2 cellular contexts compared by ENCODE assay signal in the genomic region with DNA sequence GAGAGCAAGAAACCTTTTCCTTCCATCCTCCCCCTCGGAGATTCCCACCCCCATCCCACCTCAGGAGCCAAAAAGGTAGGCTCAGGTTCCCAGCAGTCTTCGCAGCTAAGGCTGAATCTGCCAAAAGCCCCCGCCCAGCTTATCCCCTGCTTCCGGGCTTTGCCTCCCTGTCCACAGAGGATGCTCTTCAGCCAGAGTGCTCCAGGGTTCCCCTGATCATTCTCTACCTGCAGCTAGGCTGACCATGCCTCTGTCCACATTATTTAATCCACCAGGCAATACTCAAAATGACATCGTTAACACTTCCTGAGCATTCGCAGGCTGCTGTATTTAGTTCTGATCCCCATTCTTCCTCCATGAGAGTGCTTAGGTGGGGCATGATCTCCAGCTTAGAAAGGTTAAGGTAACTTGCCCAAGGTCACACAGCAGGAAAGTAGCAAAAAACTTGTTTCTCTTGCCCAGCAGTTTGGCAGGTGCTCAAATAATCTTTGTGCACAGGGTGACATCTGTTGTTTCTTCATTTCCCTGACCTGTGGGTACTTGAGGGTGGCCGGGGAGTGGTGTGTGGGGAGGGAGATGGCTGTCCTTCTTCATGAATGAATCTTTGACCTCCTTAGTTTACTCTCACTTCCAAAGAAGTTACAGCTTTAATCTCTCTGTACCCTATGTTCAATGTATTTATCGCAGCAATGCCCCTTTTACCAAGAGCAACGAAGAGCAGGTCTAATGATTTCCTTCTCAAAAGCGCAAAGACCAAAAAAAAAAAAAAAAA.
TF ChIP-seq lines count a peak whose summit lies in the region.

No MANE protein-coding gene starts in this region.

TF ChIP-seq in SK-N-SH, 30 proteins besides CTCF, POLR2A, EP300 and RAD21 (continued from another document):
- TF ChIP-seq TAF1 (IDR thresholded peaks at IDR 0.05; ENCODE audit: borderline replicate concordance, low read depth, low read length) (no peak), TCF12 (IDR thresholded peaks at IDR 0.05) (no peak), RFX5 (IDR thresholded peaks at IDR 0.05; ENCODE audit: low read length) (no peak), SIN3A (IDR thresholded peaks at IDR 0.05; ENCODE audit: borderline replicate concordance, low read depth, low read length) (no peak), ELF1 (IDR thresholded peaks at IDR 0.05) (no peak), POLR2AphosphoS5 (IDR thresholded peaks at IDR 0.05; ENCODE audit: low read depth, low read length) (no peak), SMC3 (IDR thresholded peaks at IDR 0.05; ENCODE audit: low read depth, low read length) (no peak), JUND (IDR thresholded peaks at IDR 0.05) (no peak), RCOR1 (IDR thresholded peaks at IDR 0.05; ENCODE audit: low read length) (no peak), MXI1 (IDR thresholded peaks at IDR 0.05; ENCODE audit: low read depth, low read length) (no peak), EZH2phosphoT487 (IDR thresholded peaks at IDR 0.05; ENCODE audit: borderline replicate concordance, low read depth) (no peak), GABPA (IDR thresholded peaks at IDR 0.05; ENCODE audit: low read depth) (no peak), FOXJ3 (CRISPR knock-in tag; IDR thresholded peaks at IDR 0.05) (no peak)
- TF ChIP-seq, protein P1, sequence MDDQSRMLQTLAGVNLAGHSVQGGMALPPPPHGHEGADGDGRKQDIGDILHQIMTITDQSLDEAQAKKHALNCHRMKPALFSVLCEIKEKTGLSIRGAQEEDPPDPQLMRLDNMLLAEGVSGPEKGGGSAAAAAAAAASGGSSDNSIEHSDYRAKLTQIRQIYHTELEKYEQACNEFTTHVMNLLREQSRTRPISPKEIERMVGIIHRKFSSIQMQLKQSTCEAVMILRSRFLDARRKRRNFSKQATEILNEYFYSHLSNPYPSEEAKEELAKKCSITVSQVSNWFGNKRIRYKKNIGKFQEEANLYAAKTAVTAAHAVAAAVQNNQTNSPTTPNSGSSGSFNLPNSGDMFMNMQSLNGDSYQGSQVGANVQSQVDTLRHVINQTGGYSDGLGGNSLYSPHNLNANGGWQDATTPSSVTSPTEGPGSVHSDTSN (IDR thresholded peaks at IDR 0.05), result no peak
- TF ChIP-seq, protein P2, sequence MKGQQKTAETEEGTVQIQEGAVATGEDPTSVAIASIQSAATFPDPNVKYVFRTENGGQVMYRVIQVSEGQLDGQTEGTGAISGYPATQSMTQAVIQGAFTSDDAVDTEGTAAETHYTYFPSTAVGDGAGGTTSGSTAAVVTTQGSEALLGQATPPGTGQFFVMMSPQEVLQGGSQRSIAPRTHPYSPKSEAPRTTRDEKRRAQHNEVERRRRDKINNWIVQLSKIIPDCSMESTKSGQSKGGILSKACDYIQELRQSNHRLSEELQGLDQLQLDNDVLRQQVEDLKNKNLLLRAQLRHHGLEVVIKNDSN (IDR thresholded peaks at IDR 0.05; ENCODE audit: borderline replicate concordance, low read depth), result no peak
- TF ChIP-seq, protein P3, sequence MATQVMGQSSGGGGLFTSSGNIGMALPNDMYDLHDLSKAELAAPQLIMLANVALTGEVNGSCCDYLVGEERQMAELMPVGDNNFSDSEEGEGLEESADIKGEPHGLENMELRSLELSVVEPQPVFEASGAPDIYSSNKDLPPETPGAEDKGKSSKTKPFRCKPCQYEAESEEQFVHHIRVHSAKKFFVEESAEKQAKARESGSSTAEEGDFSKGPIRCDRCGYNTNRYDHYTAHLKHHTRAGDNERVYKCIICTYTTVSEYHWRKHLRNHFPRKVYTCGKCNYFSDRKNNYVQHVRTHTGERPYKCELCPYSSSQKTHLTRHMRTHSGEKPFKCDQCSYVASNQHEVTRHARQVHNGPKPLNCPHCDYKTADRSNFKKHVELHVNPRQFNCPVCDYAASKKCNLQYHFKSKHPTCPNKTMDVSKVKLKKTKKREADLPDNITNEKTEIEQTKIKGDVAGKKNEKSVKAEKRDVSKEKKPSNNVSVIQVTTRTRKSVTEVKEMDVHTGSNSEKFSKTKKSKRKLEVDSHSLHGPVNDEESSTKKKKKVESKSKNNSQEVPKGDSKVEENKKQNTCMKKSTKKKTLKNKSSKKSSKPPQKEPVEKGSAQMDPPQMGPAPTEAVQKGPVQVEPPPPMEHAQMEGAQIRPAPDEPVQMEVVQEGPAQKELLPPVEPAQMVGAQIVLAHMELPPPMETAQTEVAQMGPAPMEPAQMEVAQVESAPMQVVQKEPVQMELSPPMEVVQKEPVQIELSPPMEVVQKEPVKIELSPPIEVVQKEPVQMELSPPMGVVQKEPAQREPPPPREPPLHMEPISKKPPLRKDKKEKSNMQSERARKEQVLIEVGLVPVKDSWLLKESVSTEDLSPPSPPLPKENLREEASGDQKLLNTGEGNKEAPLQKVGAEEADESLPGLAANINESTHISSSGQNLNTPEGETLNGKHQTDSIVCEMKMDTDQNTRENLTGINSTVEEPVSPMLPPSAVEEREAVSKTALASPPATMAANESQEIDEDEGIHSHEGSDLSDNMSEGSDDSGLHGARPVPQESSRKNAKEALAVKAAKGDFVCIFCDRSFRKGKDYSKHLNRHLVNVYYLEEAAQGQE (IDR thresholded peaks at IDR 0.05; ENCODE audit: low read depth, low read length), result no peak
TF ChIP-seq in SK-N-SH: peak in this region for 0.

TF ChIP-seq in SK-N-SH treated with all-trans-retinoic acid at 6 μM for 48 hours, 23 proteins besides CTCF, POLR2A, EP300 and RAD21 (continued from another document):
- TF ChIP-seq, protein P4, sequence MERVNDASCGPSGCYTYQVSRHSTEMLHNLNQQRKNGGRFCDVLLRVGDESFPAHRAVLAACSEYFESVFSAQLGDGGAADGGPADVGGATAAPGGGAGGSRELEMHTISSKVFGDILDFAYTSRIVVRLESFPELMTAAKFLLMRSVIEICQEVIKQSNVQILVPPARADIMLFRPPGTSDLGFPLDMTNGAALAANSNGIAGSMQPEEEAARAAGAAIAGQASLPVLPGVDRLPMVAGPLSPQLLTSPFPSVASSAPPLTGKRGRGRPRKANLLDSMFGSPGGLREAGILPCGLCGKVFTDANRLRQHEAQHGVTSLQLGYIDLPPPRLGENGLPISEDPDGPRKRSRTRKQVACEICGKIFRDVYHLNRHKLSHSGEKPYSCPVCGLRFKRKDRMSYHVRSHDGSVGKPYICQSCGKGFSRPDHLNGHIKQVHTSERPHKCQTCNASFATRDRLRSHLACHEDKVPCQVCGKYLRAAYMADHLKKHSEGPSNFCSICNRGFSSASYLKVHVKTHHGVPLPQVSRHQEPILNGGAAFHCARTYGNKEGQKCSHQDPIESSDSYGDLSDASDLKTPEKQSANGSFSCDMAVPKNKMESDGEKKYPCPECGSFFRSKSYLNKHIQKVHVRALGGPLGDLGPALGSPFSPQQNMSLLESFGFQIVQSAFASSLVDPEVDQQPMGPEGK (CRISPR knock-in tag; IDR thresholded peaks at IDR 0.05; ENCODE audit: borderline replicate concordance), result no peak
- TF ChIP-seq ZFP30 (CRISPR knock-in tag; IDR thresholded peaks at IDR 0.05), result no peak
- no peak for TF ChIP-seq TOX (CRISPR knock-in tag; IDR thresholded peaks at IDR 0.05; ENCODE audit: borderline replicate concordance)
- no peak for TF ChIP-seq ESRRG (CRISPR knock-in tag; IDR thresholded peaks at IDR 0.05)
- no peak for TF ChIP-seq ZNF565 (CRISPR knock-in tag; conservative IDR thresholded peaks at IDR 0.05; ENCODE audit: low read depth)
- no peak for TF ChIP-seq ZFP3 (CRISPR knock-in tag; IDR thresholded peaks at IDR 0.05)
- no peak for TF ChIP-seq ISL1 (CRISPR knock-in tag; IDR thresholded peaks at IDR 0.05)
- TF ChIP-seq, protein P5, sequence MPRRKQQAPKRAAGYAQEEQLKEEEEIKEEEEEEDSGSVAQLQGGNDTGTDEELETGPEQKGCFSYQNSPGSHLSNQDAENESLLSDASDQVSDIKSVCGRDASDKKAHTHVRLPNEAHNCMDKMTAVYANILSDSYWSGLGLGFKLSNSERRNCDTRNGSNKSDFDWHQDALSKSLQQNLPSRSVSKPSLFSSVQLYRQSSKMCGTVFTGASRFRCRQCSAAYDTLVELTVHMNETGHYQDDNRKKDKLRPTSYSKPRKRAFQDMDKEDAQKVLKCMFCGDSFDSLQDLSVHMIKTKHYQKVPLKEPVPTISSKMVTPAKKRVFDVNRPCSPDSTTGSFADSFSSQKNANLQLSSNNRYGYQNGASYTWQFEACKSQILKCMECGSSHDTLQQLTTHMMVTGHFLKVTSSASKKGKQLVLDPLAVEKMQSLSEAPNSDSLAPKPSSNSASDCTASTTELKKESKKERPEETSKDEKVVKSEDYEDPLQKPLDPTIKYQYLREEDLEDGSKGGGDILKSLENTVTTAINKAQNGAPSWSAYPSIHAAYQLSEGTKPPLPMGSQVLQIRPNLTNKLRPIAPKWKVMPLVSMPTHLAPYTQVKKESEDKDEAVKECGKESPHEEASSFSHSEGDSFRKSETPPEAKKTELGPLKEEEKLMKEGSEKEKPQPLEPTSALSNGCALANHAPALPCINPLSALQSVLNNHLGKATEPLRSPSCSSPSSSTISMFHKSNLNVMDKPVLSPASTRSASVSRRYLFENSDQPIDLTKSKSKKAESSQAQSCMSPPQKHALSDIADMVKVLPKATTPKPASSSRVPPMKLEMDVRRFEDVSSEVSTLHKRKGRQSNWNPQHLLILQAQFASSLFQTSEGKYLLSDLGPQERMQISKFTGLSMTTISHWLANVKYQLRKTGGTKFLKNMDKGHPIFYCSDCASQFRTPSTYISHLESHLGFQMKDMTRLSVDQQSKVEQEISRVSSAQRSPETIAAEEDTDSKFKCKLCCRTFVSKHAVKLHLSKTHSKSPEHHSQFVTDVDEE (CRISPR knock-in tag; IDR thresholded peaks at IDR 0.05), result no peak
